ENCODE assay signal across 30 cellular contexts in the genomic region with DNA sequence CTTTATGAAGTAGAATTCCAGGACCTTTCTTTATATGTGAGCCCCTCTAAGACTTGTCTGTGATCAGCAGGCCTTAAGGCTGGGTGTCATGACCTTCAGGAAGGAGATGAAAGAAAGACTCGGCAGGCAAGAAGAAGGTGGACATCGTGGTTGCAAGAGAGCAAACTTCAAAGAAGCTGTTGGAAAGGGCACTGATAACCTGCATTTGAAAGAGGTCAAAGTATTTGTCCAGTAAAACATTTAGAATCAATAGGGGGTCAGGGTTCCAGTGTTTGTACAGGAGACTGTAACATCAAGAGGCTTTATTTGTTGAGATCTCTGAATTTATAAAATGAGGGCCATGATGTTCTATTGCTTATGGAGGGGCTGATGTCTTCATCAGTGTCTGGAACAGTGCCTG.
"Had no signal": no experiment of that assay in that cellular context is flagged by ENCODE, and none has a peak within 500 bp of the region (broad histone marks: within the 10 kb centered on the region; RNA-seq: fewer than 3 reads in every experiment).

No MANE protein-coding gene starts in this region.

- H3K4me1 ChIP-seq: ascending aorta, colonic mucosa had no signal

- H3K9me3 ChIP-seq: ascending aorta, colonic mucosa had no signal

- DNase-seq: activated B cell treated with CpG ODN at 0.5 μM for 24 hours; activated CD4-positive, alpha-beta memory T cell treated with anti-CD3 and anti-CD28 coated beads, Interleukin-2, amount 10 ng/mL, durations not matched to agents 7 days and 5 days; activated CD4-positive, alpha-beta T cell treated with anti-CD3 and anti-CD28 coated beads for 4 hours; activated CD4-positive, alpha-beta T cell treated with anti-CD3 and anti-CD28 coated beads, Interleukin-2, amount 10 ng/mL, durations not matched to agents 24 days and 14 days; activated CD4-positive, alpha-beta T cell treated with anti-CD3 and anti-CD28 coated beads, Interleukin-2, amount 50 U/mL, for 48 hours; activated CD4-positive, CD25-positive, alpha-beta regulatory T cell treated with anti-CD3 and anti-CD28 coated beads, Interleukin-2, amount 50 U/mL, for 72 hours; activated CD8-positive, alpha-beta memory T cell treated with anti-CD3 and anti-CD28 coated beads for 24 hours; activated CD8-positive, alpha-beta memory T cell treated with anti-CD3 and anti-CD28 coated beads, Interleukin-2, amount 10 ng/mL, durations not matched to agents 7 days and 5 days; activated CD8-positive, alpha-beta memory T cell treated with anti-CD3 and anti-CD28 coated beads, Interleukin-2, amount 50 U/mL, for 48 hours; activated CD8-positive, alpha-beta T cell treated with anti-CD3 and anti-CD28 coated beads, Interleukin-2, amount 10 ng/mL, durations not matched to agents 7 days and 5 days; activated effector memory CD4-positive, alpha-beta T cell treated with Interleukin-2 at 50 U/mL for 16 hours; activated gamma-delta T cell; activated naive CD4-positive, alpha-beta T cell treated with anti-CD3 and anti-CD28 coated beads, Interleukin-2, amount 10 ng/mL, durations not matched to agents 7 days and 5 days; activated naive CD4-positive, alpha-beta T cell treated with Interleukin-2 at 50 U/mL for 16 hours; activated naive CD8-positive, alpha-beta T cell treated with anti-CD3 and anti-CD28 coated beads, Interleukin-2, amount 10 ng/mL, durations not matched to agents 7 days and 5 days; activated naive CD8-positive, alpha-beta T cell treated with anti-CD3 and anti-CD28 coated beads, Interleukin-2, amount 50 U/mL, for 24 hours; activated T-cell treated with anti-CD3 and anti-CD28 coated beads, Interleukin-2, amount 50 U/mL, for 24 hours; activated T-cell treated with anti-CD3 and anti-CD28 coated beads, Interleukin-2, amount 50 U/mL, for 48 hours; amygdala; anterior cingulate cortex; caudate nucleus; cerebellar nuclear complex; colonic mucosa; T-helper 2 cell; T-helper 9 cell had no signal

- H3K36me3 ChIP-seq: ascending aorta, cardiac muscle cell, colonic mucosa had no signal

- H3K27ac ChIP-seq: ascending aorta, cardiac muscle cell, colonic mucosa, VCaP had no signal

- H3K4me3 ChIP-seq: ascending aorta, cardiac muscle cell, colonic mucosa had no signal

- FAIRE-seq: bronchial epithelial cell, TTC549 had no signal

- H3K27me3 ChIP-seq: ascending aorta, cardiac muscle cell, colonic mucosa had no signal

- ATAC-seq: activated CD8-positive, alpha-beta memory T cell treated with anti-CD3 and anti-CD28 coated beads, Interleukin-2, amount 10 ng/mL, durations not matched to agents 7 days and 5 days; activated CD8-positive, alpha-beta T cell treated with anti-CD3 and anti-CD28 coated beads, Interleukin-2, amount 10 ng/mL, durations not matched to agents 7 days and 5 days; activated naive CD8-positive, alpha-beta T cell treated with anti-CD3 and anti-CD28 coated beads, Interleukin-2, amount 50 U/mL, for 24 hours had no signal
